In the genomic region with DNA sequence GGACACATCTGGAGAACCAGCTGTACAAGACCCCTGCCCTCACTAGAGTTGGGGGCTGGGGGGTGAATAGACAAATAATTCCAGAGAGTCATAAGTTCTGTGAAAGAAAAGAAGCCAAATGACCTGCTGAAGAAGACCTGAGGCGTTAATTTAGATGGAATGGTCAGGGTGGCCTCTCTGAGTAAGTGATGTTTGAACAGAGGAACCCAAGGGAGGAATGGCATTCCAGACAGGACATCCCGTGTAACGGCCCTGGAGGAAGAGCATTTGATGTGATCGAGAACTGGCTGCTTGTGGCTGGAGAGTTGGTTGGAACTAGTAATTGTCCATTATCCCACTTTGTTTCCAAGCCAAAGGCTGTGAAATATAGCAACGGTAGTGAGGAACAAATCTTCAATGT, we compare ENCODE assay signal across 8 cellular contexts. TPM values are rescaled to one million over a fixed set of nuclear protein-coding genes. Genes with fewer than 3 reads are reported as not detected.
A peak's percentile ranks its signal among the peaks of the same experiment; 100 is the strongest.
DNase-seq lines count a peak whose midpoint lies in the region; ATAC-seq and TF ChIP-seq lines count a peak whose summit lies in the region.

No MANE protein-coding gene starts in this region.

- TF ChIP-seq CTCF in Calu3 (IDR thresholded peaks at IDR 0.05; ENCODE audit: unreplicated experiment): no peak
- no peak for TF ChIP-seq CTCF in PC-9 (conservative IDR thresholded peaks at IDR 0.05)
- no peak for TF ChIP-seq CTCF in osteocyte (IDR thresholded peaks at IDR 0.05)

- no peak for TF ChIP-seq POLR2A in erythroblast (IDR thresholded peaks at IDR 0.05; ENCODE audit: low read length)

- H3K4me2 ChIP-seq in PC-9: peak overlapping the region; percentile 83

- H3K27ac Mint-ChIP-seq in Calu3 (ENCODE audit: unreplicated experiment): peak overlapping the region; percentile 98
- peak overlapping the region; percentile 100 for H3K27ac Mint-ChIP-seq in osteocyte (ENCODE audit: unreplicated experiment)

- no peaks in the 10 kb centered on the region for H3K9me3 ChIP-seq in PC-9 (ENCODE audit: insufficient read depth, low read depth)

- ATAC-seq in sciatic nerve: no peak

- H3K36me3 Mint-ChIP-seq in Calu3 (ENCODE audit: insufficient read depth, unreplicated experiment) (peaks cover 43% of the 10 kb centered on the region), osteocyte (ENCODE audit: unreplicated experiment) (peaks cover 2% of the 10 kb centered on the region)

- peaks cover 38% of the 10 kb centered on the region for H3K4me1 Mint-ChIP-seq in Calu3 (ENCODE audit: low read depth, unreplicated experiment)
- H3K4me1 Mint-ChIP-seq in osteocyte (ENCODE audit: unreplicated experiment): peaks cover 27% of the 10 kb centered on the region

- H3K9me2 ChIP-seq in PC-9 (ENCODE audit: insufficient read depth): no peaks in the 10 kb centered on the region

- no peaks in the 10 kb centered on the region for H3K27me3 ChIP-seq in PC-9 (ENCODE audit: insufficient read depth, low read depth)

- CTCF ChIA-PET in Calu3 (lab: Charles Lee) (no interaction called here), PC-9 (lab: Charles Lee) (no interaction called here)

- no peaks in the 10 kb centered on the region for H3K27me3 Mint-ChIP-seq in Calu3 (ENCODE audit: unreplicated experiment)
- no peaks in the 10 kb centered on the region for H3K27me3 Mint-ChIP-seq in osteocyte (ENCODE audit: unreplicated experiment)

- peak overlapping the region; percentile 73 for H3K4me3 ChIP-seq in PC-9

- H3K36me3 ChIP-seq in PC-9 (ENCODE audit: low read depth): peaks cover 10% of the 10 kb centered on the region; the same call in 1 of the 2 replicates

- POLR2A ChIA-PET in PC-9 (lab: Charles Lee; ENCODE audit: unreplicated experiment): no interaction called here

- no peaks in the 10 kb centered on the region for H3K9me3 Mint-ChIP-seq in Calu3 (ENCODE audit: low read depth, unreplicated experiment)
- H3K9me3 Mint-ChIP-seq in osteocyte (ENCODE audit: unreplicated experiment): no peaks in the 10 kb centered on the region

- H3K79me2 ChIP-seq in PC-9 (ENCODE audit: low read depth): peaks cover 84% of the 10 kb centered on the region

- intact Hi-C loops in Calu3 (cut with micrococcal nuclease; ENCODE audit: unreplicated experiment): no loop called here
- intact Hi-C loops in PC-9 (cut with micrococcal nuclease; ENCODE audit: unreplicated experiment): loop anchor here (5.0 kb wide), 2 partner anchors 43 to 118 kb away; a partner anchor contains a TSS
- intact Hi-C loops in sciatic nerve (cut with DNase I): no loop called here

- H3K4me1 ChIP-seq in PC-9 (replicated peaks; ENCODE audit: insufficient read depth): peaks cover 20% of the 10 kb centered on the region; the same call in 1 of the 2 replicates

- DNase-seq in Calu3: no peak
- DNase-seq in PC-9: no peak
- no peak for DNase-seq in epithelial cell of prostate (ENCODE audit: low read depth, low spot score)
- no peak for DNase-seq in osteocyte (ENCODE audit: extremely low spot score, unreplicated experiment)
- DNase-seq in NCI-H1417 (lab: John Stamatoyannopoulos, UW): no peak
- no peak for DNase-seq in erythroblast (lab: John Stamatoyannopoulos, UW)
- DNase-seq in sciatic nerve (ENCODE audit: low spot score): no peak
- DNase-seq in HPDE6-E6E7 (ENCODE audit: extremely low spot score): no peak

- peaks cover 10% of the 10 kb centered on the region; the same call in 1 of the 2 replicates for H4K20me1 ChIP-seq in PC-9 (ENCODE audit: insufficient read depth)

- peaks cover 14% of the 10 kb centered on the region for H3F3A ChIP-seq in PC-9 (ENCODE audit: insufficient read depth, low read depth)

- BruUV-seq in Calu3 (replicated peaks; lab: Mats Ljungman, UMichigan) (no TSS peak), PC-9 (replicated peaks; lab: Mats Ljungman, UMichigan) (no TSS peak)

- peak overlapping the region; percentile 78; the same call in 1 of the 2 replicates for H2AFZ ChIP-seq in PC-9

- H3K27ac ChIP-seq in PC-9: no peak overlapping the region
- H3K27ac ChIP-seq in epithelial cell of prostate: peak overlapping the region; percentile 96

- H3K4me3 Mint-ChIP-seq in Calu3 (ENCODE audit: low read depth, unreplicated experiment) (peak overlapping the region; percentile 88), osteocyte (ENCODE audit: unreplicated experiment) (peak overlapping the region; percentile 99)

RNA-seq across cellular contexts. Expression of a gene that starts 1.7 kb away (rescaled TPM):
- total RNA-seq in Calu3 (2022) (33.5 and 41.5 TPM in 2 replicates), PC-9 (2021) (43.4 and 44.1 TPM in 2 replicates), osteocyte (48.3 and 54.6 TPM in 2 replicates), sciatic nerve (56.6 TPM)
